1 cellular context compared by ENCODE assay signal in the genomic region with DNA sequence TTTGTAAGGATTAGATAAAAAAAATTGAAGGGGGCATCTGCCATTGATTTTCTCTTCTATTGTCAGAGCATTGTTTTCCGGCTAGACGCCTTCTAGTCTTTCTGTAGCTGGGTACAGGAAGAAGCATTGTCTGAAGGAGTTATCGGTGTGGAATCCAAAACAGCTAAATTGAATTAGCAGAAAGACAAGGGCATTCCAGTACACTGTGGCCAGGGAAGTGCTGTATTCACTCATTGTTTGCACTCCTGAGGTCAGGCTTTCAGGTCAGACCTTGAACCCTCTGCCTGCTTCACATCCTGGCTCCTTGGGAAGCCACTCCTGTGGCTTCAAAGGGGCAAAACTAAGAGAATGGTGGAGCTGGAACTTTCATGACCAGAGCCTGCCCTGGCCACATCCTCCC.
TF ChIP-seq lines count a peak whose summit lies in the region.

No MANE protein-coding gene starts in this region.

TF ChIP-seq in HepG2, 621 proteins besides CTCF, POLR2A, EP300 and RAD21 (continued from another document and continues in another):
- 0 out of 2 replicates have a peak, but pooled peaks have one; percentile 47 for TF ChIP-seq PRDM10 (CRISPR knock-in tag; IDR thresholded peaks at IDR 0.05; ENCODE audit: low read depth)
- TF ChIP-seq ZNF205 (CRISPR knock-in tag; IDR thresholded peaks at IDR 0.05): peak; percentile 89
- TF ChIP-seq MIXL1 (CRISPR knock-in tag; IDR thresholded peaks at IDR 0.05): peak; percentile 92
- peak; percentile 91 for TF ChIP-seq SOX5 (CRISPR knock-in tag; IDR thresholded peaks at IDR 0.05; ENCODE audit: borderline replicate concordance)
- no peak for TF ChIP-seq GABPA (IDR thresholded peaks at IDR 0.05; ENCODE audit: low read depth, low read length)
- TF ChIP-seq GABPA (CRISPR knock-in tag; IDR thresholded peaks at IDR 0.05; ENCODE audit: low read depth): peak; percentile 44
- TF ChIP-seq TFE3 (CRISPR knock-in tag; IDR thresholded peaks at IDR 0.05): 0 out of 2 replicates have a peak, but pooled peaks have one; percentile 19
- TF ChIP-seq, protein P1, sequence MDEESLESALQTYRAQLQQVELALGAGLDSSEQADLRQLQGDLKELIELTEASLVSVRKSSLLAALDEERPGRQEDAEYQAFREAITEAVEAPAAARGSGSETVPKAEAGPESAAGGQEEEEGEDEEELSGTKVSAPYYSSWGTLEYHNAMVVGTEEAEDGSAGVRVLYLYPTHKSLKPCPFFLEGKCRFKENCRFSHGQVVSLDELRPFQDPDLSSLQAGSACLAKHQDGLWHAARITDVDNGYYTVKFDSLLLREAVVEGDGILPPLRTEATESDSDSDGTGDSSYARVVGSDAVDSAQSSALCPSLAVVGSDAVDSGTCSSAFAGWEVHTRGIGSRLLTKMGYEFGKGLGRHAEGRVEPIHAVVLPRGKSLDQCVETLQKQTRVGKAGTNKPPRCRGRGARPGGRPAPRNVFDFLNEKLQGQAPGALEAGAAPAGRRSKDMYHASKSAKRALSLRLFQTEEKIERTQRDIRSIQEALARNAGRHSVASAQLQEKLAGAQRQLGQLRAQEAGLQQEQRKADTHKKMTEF (CRISPR knock-in tag; IDR thresholded peaks at IDR 0.05): peak; percentile 41; the same call in 1 of the 2 replicates
- TF ChIP-seq PPARG (CRISPR knock-in tag; conservative IDR thresholded peaks at IDR 0.05): peak; percentile 56; the same call in 1 of the 2 replicates
- TF ChIP-seq ARID5B (CRISPR knock-in tag; IDR thresholded peaks at IDR 0.05): peak; percentile 92
- peak; percentile 63; the same call in 1 of the 2 replicates for TF ChIP-seq FOXA3 (CRISPR knock-in tag; IDR thresholded peaks at IDR 0.05)
- no peak for TF ChIP-seq ZMAT5 (CRISPR knock-in tag; IDR thresholded peaks at IDR 0.05; ENCODE audit: borderline replicate concordance, low read depth)
- TF ChIP-seq FOSL2 (CRISPR knock-in tag; IDR thresholded peaks at IDR 0.05): peak; percentile 39; the same call in 1 of the 2 replicates
- peak; percentile 89 for TF ChIP-seq SOX13 (IDR thresholded peaks at IDR 0.05)
- peak in 1 of 2 experiments; percentile 95; a peak in 2 of 4 replicates for TF ChIP-seq SOX13 (CRISPR knock-in tag; conservative IDR thresholded peaks at IDR 0.05 in 1 of 2, IDR thresholded peaks at IDR 0.05 in 1 of 2)
- TF ChIP-seq, protein P2, sequence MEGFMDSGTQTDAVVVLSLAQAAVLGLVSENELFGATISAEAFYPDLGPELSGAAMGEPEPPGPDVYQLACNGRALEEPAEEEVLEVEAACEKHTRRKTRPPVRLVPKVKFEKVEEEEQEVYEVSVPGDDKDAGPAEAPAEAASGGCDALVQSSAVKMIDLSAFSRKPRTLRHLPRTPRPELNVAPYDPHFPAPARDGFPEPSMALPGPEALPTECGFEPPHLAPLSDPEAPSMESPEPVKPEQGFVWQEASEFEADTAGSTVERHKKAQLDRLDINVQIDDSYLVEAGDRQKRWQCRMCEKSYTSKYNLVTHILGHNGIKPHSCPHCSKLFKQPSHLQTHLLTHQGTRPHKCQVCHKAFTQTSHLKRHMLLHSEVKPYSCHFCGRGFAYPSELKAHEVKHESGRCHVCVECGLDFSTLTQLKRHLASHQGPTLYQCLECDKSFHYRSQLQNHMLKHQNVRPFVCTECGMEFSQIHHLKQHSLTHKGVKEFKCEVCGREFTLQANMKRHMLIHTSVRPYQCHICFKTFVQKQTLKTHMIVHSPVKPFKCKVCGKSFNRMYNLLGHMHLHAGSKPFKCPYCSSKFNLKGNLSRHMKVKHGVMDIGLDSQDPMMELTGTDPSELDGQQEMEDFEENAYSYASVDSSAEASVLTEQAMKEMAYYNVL (CRISPR knock-in tag; IDR thresholded peaks at IDR 0.05; ENCODE audit: borderline replicate concordance): peak; percentile 35; the same call in 1 of the 2 replicates
- TF ChIP-seq FOXP1 (IDR thresholded peaks at IDR 0.05): no peak
- peak; percentile 61 for TF ChIP-seq FOXP1 (CRISPR knock-in tag; IDR thresholded peaks at IDR 0.05)
- 0 out of 2 replicates have a peak, but pooled peaks have one; percentile 46 for TF ChIP-seq ZBTB7A (CRISPR knock-in tag; IDR thresholded peaks at IDR 0.05)
- TF ChIP-seq HNRNPK (IDR thresholded peaks at IDR 0.05; ENCODE audit: low read depth, low read length, poor library complexity, severe bottlenecking): no peak
- TF ChIP-seq NR2F1 (CRISPR knock-in tag; IDR thresholded peaks at IDR 0.05): peak; percentile 92 to 97
- TF ChIP-seq ZNF234 (CRISPR knock-in tag; conservative IDR thresholded peaks at IDR 0.05): no peak
- peak; percentile 71; the same call in 1 of the 2 replicates for TF ChIP-seq ZNF644 (CRISPR knock-in tag; IDR thresholded peaks at IDR 0.05; ENCODE audit: low read depth)
- peak; percentile 77 for TF ChIP-seq HNF4A (CRISPR knock-in tag; IDR thresholded peaks at IDR 0.05)
- TF ChIP-seq ZNF121 (CRISPR knock-in tag; IDR thresholded peaks at IDR 0.05): peak; percentile 28; the same call in 1 of the 2 replicates
- TF ChIP-seq, protein P3, sequence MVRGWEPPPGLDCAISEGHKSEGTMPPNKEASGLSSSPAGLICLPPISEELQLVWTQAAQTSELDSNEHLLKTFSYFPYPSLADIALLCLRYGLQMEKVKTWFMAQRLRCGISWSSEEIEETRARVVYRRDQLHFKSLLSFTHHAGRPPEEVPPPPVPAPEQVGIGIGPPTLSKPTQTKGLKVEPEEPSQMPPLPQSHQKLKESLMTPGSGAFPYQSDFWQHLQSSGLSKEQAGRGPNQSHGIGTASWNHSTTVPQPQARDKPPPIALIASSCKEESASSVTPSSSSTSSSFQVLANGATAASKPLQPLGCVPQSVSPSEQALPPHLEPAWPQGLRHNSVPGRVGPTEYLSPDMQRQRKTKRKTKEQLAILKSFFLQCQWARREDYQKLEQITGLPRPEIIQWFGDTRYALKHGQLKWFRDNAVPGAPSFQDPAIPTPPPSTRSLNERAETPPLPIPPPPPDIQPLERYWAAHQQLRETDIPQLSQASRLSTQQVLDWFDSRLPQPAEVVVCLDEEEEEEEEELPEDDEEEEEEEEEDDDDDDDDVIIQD (CRISPR knock-in tag; IDR thresholded peaks at IDR 0.05; ENCODE audit: low read depth): peak; percentile 75
- TF ChIP-seq KLF9 (CRISPR knock-in tag; IDR thresholded peaks at IDR 0.05; ENCODE audit: low read depth): 0 out of 2 replicates have a peak, but pooled peaks have one; percentile 41
- TF ChIP-seq, protein P4, sequence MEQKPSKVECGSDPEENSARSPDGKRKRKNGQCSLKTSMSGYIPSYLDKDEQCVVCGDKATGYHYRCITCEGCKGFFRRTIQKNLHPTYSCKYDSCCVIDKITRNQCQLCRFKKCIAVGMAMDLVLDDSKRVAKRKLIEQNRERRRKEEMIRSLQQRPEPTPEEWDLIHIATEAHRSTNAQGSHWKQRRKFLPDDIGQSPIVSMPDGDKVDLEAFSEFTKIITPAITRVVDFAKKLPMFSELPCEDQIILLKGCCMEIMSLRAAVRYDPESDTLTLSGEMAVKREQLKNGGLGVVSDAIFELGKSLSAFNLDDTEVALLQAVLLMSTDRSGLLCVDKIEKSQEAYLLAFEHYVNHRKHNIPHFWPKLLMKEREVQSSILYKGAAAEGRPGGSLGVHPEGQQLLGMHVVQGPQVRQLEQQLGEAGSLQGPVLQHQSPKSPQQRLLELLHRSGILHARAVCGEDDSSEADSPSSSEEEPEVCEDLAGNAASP (CRISPR knock-in tag; IDR thresholded peaks at IDR 0.05; ENCODE audit: borderline replicate concordance): peak; percentile 91
- 0 out of 2 replicates have a peak, but pooled peaks have one; percentile 47 for TF ChIP-seq ZBTB26 (CRISPR knock-in tag; IDR thresholded peaks at IDR 0.05; ENCODE audit: borderline replicate concordance)
- peak; percentile 88 for TF ChIP-seq NR2F2 (IDR thresholded peaks at IDR 0.05; ENCODE audit: borderline replicate concordance, low read depth)
- peak; percentile 78; the same call in 1 of the 2 replicates for TF ChIP-seq ZNF292 (CRISPR knock-in tag; IDR thresholded peaks at IDR 0.05; ENCODE audit: borderline replicate concordance, low read depth)
- TF ChIP-seq AGO2 (optimal IDR thresholded peaks at IDR 0.05; ENCODE audit: low read depth, low read length): no peak
- TF ChIP-seq ZMYM3 (CRISPR knock-in tag; IDR thresholded peaks at IDR 0.05): peak; percentile 54; the same call in 1 of the 2 replicates
- no peak for TF ChIP-seq DR1 (CRISPR knock-in tag; IDR thresholded peaks at IDR 0.05)
- TF ChIP-seq POGZ (CRISPR knock-in tag; IDR thresholded peaks at IDR 0.05): peak; percentile 56; the same call in 1 of the 2 replicates
- TF ChIP-seq BCL6 (CRISPR knock-in tag; IDR thresholded peaks at IDR 0.05): peak; percentile 72
- peak; percentile 44; the same call in 1 of the 2 replicates for TF ChIP-seq HMG20A (CRISPR knock-in tag; IDR thresholded peaks at IDR 0.05; ENCODE audit: borderline replicate concordance)
- no peak for TF ChIP-seq SOX6 (IDR thresholded peaks at IDR 0.05)
- peak; percentile 89 for TF ChIP-seq SOX6 (CRISPR knock-in tag; IDR thresholded peaks at IDR 0.05)
- TF ChIP-seq MEIS1 (CRISPR knock-in tag; IDR thresholded peaks at IDR 0.05; ENCODE audit: borderline replicate concordance): no peak
- peak; percentile 75 for TF ChIP-seq GATAD2A (CRISPR knock-in tag; IDR thresholded peaks at IDR 0.05)
- peak; percentile 32; the same call in 1 of the 2 replicates for TF ChIP-seq SAP130 (CRISPR knock-in tag; IDR thresholded peaks at IDR 0.05; ENCODE audit: low read depth)
- no peak for TF ChIP-seq EHMT2 (IDR thresholded peaks at IDR 0.05; ENCODE audit: borderline replicate concordance, low read depth, low read length)
- 0 out of 2 replicates have a peak, but pooled peaks have one; percentile 17 for TF ChIP-seq NCOA2 (CRISPR knock-in tag; IDR thresholded peaks at IDR 0.05)
- TF ChIP-seq CHD2 (IDR thresholded peaks at IDR 0.05; ENCODE audit: low read depth, low read length): no peak
